In the genomic region with DNA sequence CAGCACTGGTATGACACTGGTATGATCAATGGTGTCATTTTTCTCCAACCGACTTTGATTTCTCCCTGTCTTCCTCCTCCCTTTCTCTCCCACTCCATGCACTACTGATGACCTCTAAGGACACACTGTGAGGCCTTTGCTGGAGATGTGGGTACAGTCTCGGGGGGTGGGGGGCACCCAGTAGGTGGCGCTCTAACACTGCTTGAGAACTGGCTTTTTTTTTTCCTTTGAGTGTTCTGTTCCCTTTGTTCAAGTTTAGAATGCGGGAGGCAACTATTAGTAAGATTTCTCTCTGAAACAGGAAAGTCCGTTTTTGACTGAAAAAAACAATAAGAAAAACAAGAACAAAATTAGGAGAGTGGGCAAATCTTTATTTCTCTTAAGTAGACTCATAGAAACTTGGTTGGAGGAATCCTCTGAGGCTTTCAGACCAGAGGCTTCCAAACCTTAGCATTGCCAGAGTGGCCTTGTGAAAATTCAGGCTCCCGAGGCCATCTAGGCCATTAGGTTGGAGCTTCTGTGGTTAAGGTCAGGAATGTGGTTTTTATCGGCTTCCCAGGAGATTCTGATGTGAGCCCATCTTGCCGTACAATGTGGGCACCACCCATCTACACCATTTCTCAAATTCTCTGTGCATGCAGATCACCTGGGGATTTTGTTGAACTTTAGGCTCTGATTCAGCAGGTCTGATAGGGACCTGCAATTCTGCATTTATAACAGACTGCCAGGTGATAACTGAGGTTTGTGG, we compare ENCODE assay signal across 2 cellular contexts.
TF ChIP-seq lines count a peak whose summit lies in the region.

No MANE protein-coding gene starts in this region.

TF ChIP-seq in GM12878, 131 proteins besides CTCF, POLR2A, EP300 and RAD21:
- TF ChIP-seq SMC3 (IDR thresholded peaks at IDR 0.05; ENCODE audit: borderline replicate concordance, low read length) = peak; percentile 37; the same call in 1 of the 2 replicates
- TF ChIP-seq ZNF384 (IDR thresholded peaks at IDR 0.05; ENCODE audit: borderline replicate concordance, low read depth, low read length) = peak; percentile 78
- TF ChIP-seq ZNF274 (IDR thresholded peaks at IDR 0.05; ENCODE audit: insufficient read depth, insufficient read length) = no peak
TF ChIP-seq in GM12878: peak in this region for 2.

TF ChIP-seq in liver, 16 proteins besides CTCF, POLR2A, EP300 and RAD21:
- TF ChIP-seq NR2F2 (IDR thresholded peaks at IDR 0.05) = no peak
- no peak for TF ChIP-seq SP1 (IDR thresholded peaks at IDR 0.05)
- TF ChIP-seq, protein P1, sequence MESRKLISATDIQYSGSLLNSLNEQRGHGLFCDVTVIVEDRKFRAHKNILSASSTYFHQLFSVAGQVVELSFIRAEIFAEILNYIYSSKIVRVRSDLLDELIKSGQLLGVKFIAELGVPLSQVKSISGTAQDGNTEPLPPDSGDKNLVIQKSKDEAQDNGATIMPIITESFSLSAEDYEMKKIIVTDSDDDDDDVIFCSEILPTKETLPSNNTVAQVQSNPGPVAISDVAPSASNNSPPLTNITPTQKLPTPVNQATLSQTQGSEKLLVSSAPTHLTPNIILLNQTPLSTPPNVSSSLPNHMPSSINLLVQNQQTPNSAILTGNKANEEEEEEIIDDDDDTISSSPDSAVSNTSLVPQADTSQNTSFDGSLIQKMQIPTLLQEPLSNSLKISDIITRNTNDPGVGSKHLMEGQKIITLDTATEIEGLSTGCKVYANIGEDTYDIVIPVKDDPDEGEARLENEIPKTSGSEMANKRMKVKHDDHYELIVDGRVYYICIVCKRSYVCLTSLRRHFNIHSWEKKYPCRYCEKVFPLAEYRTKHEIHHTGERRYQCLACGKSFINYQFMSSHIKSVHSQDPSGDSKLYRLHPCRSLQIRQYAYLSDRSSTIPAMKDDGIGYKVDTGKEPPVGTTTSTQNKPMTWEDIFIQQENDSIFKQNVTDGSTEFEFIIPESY (IDR thresholded peaks at IDR 0.05) = no peak
- TF ChIP-seq, protein P2, sequence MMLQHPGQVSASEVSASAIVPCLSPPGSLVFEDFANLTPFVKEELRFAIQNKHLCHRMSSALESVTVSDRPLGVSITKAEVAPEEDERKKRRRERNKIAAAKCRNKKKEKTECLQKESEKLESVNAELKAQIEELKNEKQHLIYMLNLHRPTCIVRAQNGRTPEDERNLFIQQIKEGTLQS (IDR thresholded peaks at IDR 0.05) = no peak
- no peak for TF ChIP-seq HNF4G (IDR thresholded peaks at IDR 0.05)
- TF ChIP-seq, protein P3, sequence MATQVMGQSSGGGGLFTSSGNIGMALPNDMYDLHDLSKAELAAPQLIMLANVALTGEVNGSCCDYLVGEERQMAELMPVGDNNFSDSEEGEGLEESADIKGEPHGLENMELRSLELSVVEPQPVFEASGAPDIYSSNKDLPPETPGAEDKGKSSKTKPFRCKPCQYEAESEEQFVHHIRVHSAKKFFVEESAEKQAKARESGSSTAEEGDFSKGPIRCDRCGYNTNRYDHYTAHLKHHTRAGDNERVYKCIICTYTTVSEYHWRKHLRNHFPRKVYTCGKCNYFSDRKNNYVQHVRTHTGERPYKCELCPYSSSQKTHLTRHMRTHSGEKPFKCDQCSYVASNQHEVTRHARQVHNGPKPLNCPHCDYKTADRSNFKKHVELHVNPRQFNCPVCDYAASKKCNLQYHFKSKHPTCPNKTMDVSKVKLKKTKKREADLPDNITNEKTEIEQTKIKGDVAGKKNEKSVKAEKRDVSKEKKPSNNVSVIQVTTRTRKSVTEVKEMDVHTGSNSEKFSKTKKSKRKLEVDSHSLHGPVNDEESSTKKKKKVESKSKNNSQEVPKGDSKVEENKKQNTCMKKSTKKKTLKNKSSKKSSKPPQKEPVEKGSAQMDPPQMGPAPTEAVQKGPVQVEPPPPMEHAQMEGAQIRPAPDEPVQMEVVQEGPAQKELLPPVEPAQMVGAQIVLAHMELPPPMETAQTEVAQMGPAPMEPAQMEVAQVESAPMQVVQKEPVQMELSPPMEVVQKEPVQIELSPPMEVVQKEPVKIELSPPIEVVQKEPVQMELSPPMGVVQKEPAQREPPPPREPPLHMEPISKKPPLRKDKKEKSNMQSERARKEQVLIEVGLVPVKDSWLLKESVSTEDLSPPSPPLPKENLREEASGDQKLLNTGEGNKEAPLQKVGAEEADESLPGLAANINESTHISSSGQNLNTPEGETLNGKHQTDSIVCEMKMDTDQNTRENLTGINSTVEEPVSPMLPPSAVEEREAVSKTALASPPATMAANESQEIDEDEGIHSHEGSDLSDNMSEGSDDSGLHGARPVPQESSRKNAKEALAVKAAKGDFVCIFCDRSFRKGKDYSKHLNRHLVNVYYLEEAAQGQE (IDR thresholded peaks at IDR 0.05) = no peak
- no peak for TF ChIP-seq YY1 (IDR thresholded peaks at IDR 0.05)
- TF ChIP-seq, protein P4, sequence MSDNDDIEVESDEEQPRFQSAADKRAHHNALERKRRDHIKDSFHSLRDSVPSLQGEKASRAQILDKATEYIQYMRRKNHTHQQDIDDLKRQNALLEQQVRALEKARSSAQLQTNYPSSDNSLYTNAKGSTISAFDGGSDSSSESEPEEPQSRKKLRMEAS (IDR thresholded peaks at IDR 0.05) = no peak
